ENCODE assay signal across 8 cellular contexts in genomic region chr9:33025572-33026347, GRCh38. TPM values are rescaled to one million over a fixed set of nuclear protein-coding genes. Genes with fewer than 3 reads are reported as not detected.
DNase-seq lines count a peak whose midpoint lies in the region; ATAC-seq and TF ChIP-seq lines count a peak whose summit lies in the region.

No MANE protein-coding gene starts in this region.

- H3K27ac ChIP-seq in DOHH2 (ENCODE audit: low read depth, low read length) (peak overlapping the region; percentile 73), GM23248 (peak overlapping the region; percentile 91), left ventricle myocardium inferior (replicated peaks) (peak overlapping the region; percentile 99), uterus (peak overlapping the region; percentile 99 to 100)

- H3K9me2 ChIP-seq in DOHH2 (replicated peaks; ENCODE audit: control insufficient read depth, low read length) (no peaks in the 10 kb centered on the region), GM23248 (ENCODE audit: insufficient read depth) (no peaks in the 10 kb centered on the region)

- peak; percentile 72 for DNase-seq in GM23248
- DNase-seq in LNCaP clone FGC (ENCODE audit: low read depth) = no peak
- peak; percentile 65 for DNase-seq in T follicular helper cell (ENCODE audit: low read depth)
- DNase-seq in activated naive CD8-positive, alpha-beta T cell treated with anti-CD3 and anti-CD28 coated beads, Interleukin-2, amount 50 U/mL, for 24 hours = peak; percentile 81
- DNase-seq in left ventricle myocardium inferior = peak; percentile 51
- DNase-seq in putamen (ENCODE audit: low spot score) = peak; percentile 57
- DNase-seq in uterus = peak; percentile 57

- H3K27me3 ChIP-seq in DOHH2 (ENCODE audit: control insufficient read depth, low read length) (no peaks in the 10 kb centered on the region), GM23248 (replicated peaks; ENCODE audit: insufficient read depth) (no peaks in the 10 kb centered on the region), left ventricle myocardium inferior (ENCODE audit: low read depth) (no peaks in the 10 kb centered on the region), uterus (no peaks in the 10 kb centered on the region)

- no peak for TF ChIP-seq POLR2A in uterus (IDR thresholded peaks at IDR 0.05)

- H3K36me3 ChIP-seq in DOHH2 (ENCODE audit: control insufficient read depth, low read length) (peaks cover 83% of the 10 kb centered on the region), GM23248 (ENCODE audit: low read depth) (peaks cover 22% of the 10 kb centered on the region), left ventricle myocardium inferior (peaks cover 42% of the 10 kb centered on the region), uterus (no peaks in the 10 kb centered on the region)

- H3K4me2 ChIP-seq in DOHH2 (ENCODE audit: low read length) = peak overlapping the region; percentile 98
- H3K4me2 ChIP-seq in GM23248 (ENCODE audit: unreplicated experiment) = peak overlapping the region; percentile 79

- H2AFZ ChIP-seq in GM23248 = peak overlapping the region; percentile 48

- 0 to 1% methylated on average over 12 to 36 of the region's 36 CpGs for WGBS in GM23248 (ENCODE audit: low coverage in 1 of 2, low lambda C conversion rate in 2 of 2, missing lambda C conversion rate in 2 of 2), 2 experiments

- peak; percentile 58 for ATAC-seq in activated naive CD8-positive, alpha-beta T cell treated with anti-CD3 and anti-CD28 coated beads, Interleukin-2, amount 50 U/mL, for 24 hours

- H3K9me3 Mint-ChIP-seq in activated naive CD8-positive, alpha-beta T cell treated with anti-CD3 and anti-CD28 coated beads, Interleukin-2, amount 50 U/mL, for 24 hours = no peaks in the 10 kb centered on the region

- H4K20me1 ChIP-seq in DOHH2 (ENCODE audit: control insufficient read depth, insufficient read depth, low read depth, low read length) = peaks cover 18% of the 10 kb centered on the region
- H4K20me1 ChIP-seq in GM23248 (ENCODE audit: insufficient read depth) = 0 out of 2 replicates have a peak, but pooled peaks cover 4% of the 10 kb centered on the region

- H3K36me3 Mint-ChIP-seq in activated naive CD8-positive, alpha-beta T cell treated with anti-CD3 and anti-CD28 coated beads, Interleukin-2, amount 50 U/mL, for 24 hours (ENCODE audit: low read depth) = peaks cover 61% of the 10 kb centered on the region

- intact Hi-C loops in left ventricle myocardium inferior (cut with micrococcal nuclease) = no loop called here
- intact Hi-C loops in uterus (cut with DNase I; ENCODE audit: low total_unique reads) = no loop called here

- H3K4me1 Mint-ChIP-seq in activated naive CD8-positive, alpha-beta T cell treated with anti-CD3 and anti-CD28 coated beads, Interleukin-2, amount 50 U/mL, for 24 hours = peaks cover 79% of the 10 kb centered on the region

- H3F3A ChIP-seq in DOHH2 (ENCODE audit: control insufficient read depth, insufficient read depth) = 0 out of 2 replicates have a peak, but pooled peaks cover 5% of the 10 kb centered on the region
- H3F3A ChIP-seq in GM23248 (ENCODE audit: insufficient read depth) = peaks cover 21% of the 10 kb centered on the region

- H3K4me1 ChIP-seq in DOHH2 (ENCODE audit: control insufficient read depth, low read length) = peaks cover 53% of the 10 kb centered on the region
- peaks cover 45% of the 10 kb centered on the region for H3K4me1 ChIP-seq in GM23248 (ENCODE audit: insufficient read depth)
- peaks cover 80% of the 10 kb centered on the region for H3K4me1 ChIP-seq in left ventricle myocardium inferior
- H3K4me1 ChIP-seq in uterus = no peaks in the 10 kb centered on the region

- TF ChIP-seq CTCF in DOHH2 (IDR thresholded peaks at IDR 0.05; ENCODE audit: low read depth, low read length, poor library complexity, severe bottlenecking) (no peak), LNCaP clone FGC (IDR thresholded peaks at IDR 0.05; ENCODE audit: control insufficient read depth, extremely low read depth, insufficient read depth) (no peak), left ventricle myocardium inferior (IDR thresholded peaks at IDR 0.05; ENCODE audit: borderline replicate concordance) (no peak), uterus (IDR thresholded peaks at IDR 0.05) (no peak)

- H3K79me2 ChIP-seq in DOHH2 (ENCODE audit: control insufficient read depth, low read length) (peaks cover 96% of the 10 kb centered on the region), GM23248 (ENCODE audit: insufficient read depth) (peaks cover 95% of the 10 kb centered on the region)

- H3K9me3 ChIP-seq in DOHH2 (ENCODE audit: control insufficient read depth, insufficient read depth, low read length) = no peaks in the 10 kb centered on the region
- no peaks in the 10 kb centered on the region for H3K9me3 ChIP-seq in GM23248 (ENCODE audit: low read depth)
- H3K9me3 ChIP-seq in left ventricle myocardium inferior (replicated peaks) = no peaks in the 10 kb centered on the region
- H3K9me3 ChIP-seq in uterus = no peaks in the 10 kb centered on the region

- H3K9ac ChIP-seq in GM23248 = peak overlapping the region; percentile 95

- in situ Hi-C loops in GM23248 (cut with MboI) = no loop called here

- H3K4me3 ChIP-seq in DOHH2 (ENCODE audit: low read length) (peak overlapping the region; percentile 99), GM23248 (peak overlapping the region; percentile 82), LNCaP clone FGC (ENCODE audit: low read depth, low read length) (peak overlapping the region; percentile 99), left ventricle myocardium inferior (peak overlapping the region; percentile 96), uterus (peak overlapping the region; percentile 94 to 96)

- no peaks in the 10 kb centered on the region for H3K27me3 Mint-ChIP-seq in activated naive CD8-positive, alpha-beta T cell treated with anti-CD3 and anti-CD28 coated beads, Interleukin-2, amount 50 U/mL, for 24 hours

- peak overlapping the region; percentile 98 for H3K4me3 Mint-ChIP-seq in activated naive CD8-positive, alpha-beta T cell treated with anti-CD3 and anti-CD28 coated beads, Interleukin-2, amount 50 U/mL, for 24 hours

- H3K27ac Mint-ChIP-seq in activated naive CD8-positive, alpha-beta T cell treated with anti-CD3 and anti-CD28 coated beads, Interleukin-2, amount 50 U/mL, for 24 hours = peak overlapping the region; percentile 95

RNA-seq across cellular contexts. Expression of gene DNAJA1, which starts 0.7 kb away (rescaled TPM):
- 84.6 and 92.7 TPM in 2 replicates for total RNA-seq in GM23248 (2014; rRNA removed; shearing (Covaris generic))
- 108 and 115 TPM in 2 replicates for polyA plus RNA-seq in GM23248 (2016; fragmentation: Nextera tagmentation; extraction: Ambion mirVana)
- total RNA-seq in left ventricle myocardium inferior (88.0 TPM), uterus (100 to 1,000 TPM in 2 of 4 donors, 10 to 100 TPM in 2; 47.1 to 148 (median 82.1) TPM)

RNA-seq across cellular contexts. Expression of gene APTX, which starts 24.3 kb away (rescaled TPM):
- 21.4 and 43.0 TPM in 2 replicates for total RNA-seq in GM23248 (2014; rRNA removed; shearing (Covaris generic))
- 36.9 and 40.6 TPM in 2 replicates for polyA plus RNA-seq in GM23248 (2016; fragmentation: Nextera tagmentation; extraction: Ambion mirVana)
- 13.6 TPM for total RNA-seq in left ventricle myocardium inferior
- 10 to 100 TPM in 3 of 4 donors, 1 to 10 TPM in 1; 4.4 to 30.2 (median 22.4) TPM for total RNA-seq in uterus

RNA-seq across cellular contexts. Expression of gene SMU1, which starts 50.7 kb away (rescaled TPM):
- total RNA-seq in GM23248 (2014; rRNA removed; shearing (Covaris generic)) = 23.1 and 26.3 TPM in 2 replicates
- 18.6 and 20.9 TPM in 2 replicates for polyA plus RNA-seq in GM23248 (2016; fragmentation: Nextera tagmentation; extraction: Ambion mirVana)
- total RNA-seq in left ventricle myocardium inferior = 14.9 TPM
- total RNA-seq in uterus = 10 to 100 TPM; 12.0 to 45.9 (median 22.6) TPM
